Comparison of ENCODE assay signal across 17 cellular contexts in the genomic region with DNA sequence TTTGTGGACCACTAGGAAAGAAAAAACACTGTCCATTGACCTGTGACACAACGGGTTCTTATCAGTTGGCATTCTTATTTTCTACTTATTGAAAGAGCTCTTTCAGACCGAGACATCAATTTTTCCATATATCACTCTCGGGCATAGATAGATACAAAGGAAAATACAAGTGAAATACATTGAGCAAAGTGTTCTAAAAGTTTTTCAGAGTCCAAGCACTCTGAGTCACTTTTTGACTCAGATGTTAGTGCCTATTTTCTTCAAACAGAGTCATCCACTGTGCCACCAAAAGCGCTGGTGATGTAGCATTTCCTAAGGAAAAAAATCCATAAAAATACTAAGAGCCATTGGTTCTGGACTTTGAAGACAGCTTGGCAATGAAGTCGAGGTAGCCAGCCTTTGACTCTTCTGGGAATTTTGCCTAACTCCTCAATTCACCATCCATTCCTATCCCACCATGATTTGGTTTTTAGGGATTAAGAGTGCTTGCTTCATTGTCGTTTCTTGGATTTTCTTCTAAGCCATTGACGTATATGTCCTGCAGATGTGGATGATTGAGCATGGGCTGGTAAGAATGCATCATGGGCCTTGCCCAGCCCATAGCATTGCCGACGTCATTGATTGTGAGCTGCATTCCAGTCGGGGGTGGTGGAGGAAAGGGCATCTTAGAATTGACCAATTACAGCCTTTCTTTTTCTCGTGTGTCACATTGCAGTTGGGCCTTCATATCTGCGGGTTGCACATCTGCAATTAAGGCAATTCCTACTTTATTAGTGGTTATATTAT. TPM values are rescaled to one million over a fixed set of nuclear protein-coding genes. Genes with fewer than 3 reads are reported as not detected.
A peak's percentile ranks its signal among the peaks of the same experiment; 100 is the strongest.
DNase-seq lines count a peak whose midpoint lies in the region; FAIRE-seq and TF ChIP-seq lines count a peak whose summit lies in the region.
"Had no signal": no experiment of that assay in that cellular context is flagged by ENCODE, and none has a peak within 500 bp of the region (broad histone marks: within the 10 kb centered on the region; RNA-seq: fewer than 3 reads in every experiment).

No MANE protein-coding gene starts in this region.

- H3K9me3 ChIP-seq in mammary epithelial cell (replicated peaks; ENCODE audit: insufficient read depth, low read length) (no peaks in the 10 kb centered on the region), osteoblast (ENCODE audit: low read depth, low read length) (no peaks in the 10 kb centered on the region)
- H3K9me3 ChIP-seq: tibial nerve had no signal

- intact Hi-C loops in mammary epithelial cell (cut with micrococcal nuclease), result loop anchor here (1.0 kb wide), 1 partner anchor 7 kb away; no protein-coding TSS in a partner anchor

- no peak overlapping the region for H3K4me2 ChIP-seq in mammary epithelial cell (ENCODE audit: insufficient read depth, low read depth, low read length)
- H3K4me2 ChIP-seq in osteoblast (ENCODE audit: insufficient read depth, low read length), result peak overlapping the region; percentile 31

- no peak for TF ChIP-seq CTCF in mammary epithelial cell (conservative IDR thresholded peaks at IDR 0.05 in 1 of 2, IDR thresholded peaks at IDR 0.05 in 1 of 2; ENCODE audit: extremely low read depth in 1 of 2, insufficient read depth in 1 of 2, low read depth in 1 of 2, low read length in 2 of 2)
- TF ChIP-seq CTCF in osteoblast (IDR thresholded peaks at IDR 0.05; ENCODE audit: extremely low read depth, low read depth, low read length), result no peak

- BruUV-seq in mammary epithelial cell (replicated peaks; lab: Mats Ljungman, UMichigan), result no TSS peak

- no peaks in the 10 kb centered on the region for H4K20me1 ChIP-seq in mammary epithelial cell (ENCODE audit: insufficient read depth, low read length)
- peaks cover 29% of the 10 kb centered on the region for H4K20me1 ChIP-seq in osteoblast (ENCODE audit: insufficient read depth, low read length)

- H3K79me2 ChIP-seq in mammary epithelial cell (ENCODE audit: insufficient read depth, low read length), result peaks cover 99% of the 10 kb centered on the region
- H3K79me2 ChIP-seq in osteoblast (ENCODE audit: insufficient read depth, low read length), result peaks cover 99% of the 10 kb centered on the region

- CTCF ChIA-PET in mammary epithelial cell (lab: Charles Lee; ENCODE audit: low non-redundant PET), result no interaction called here

- H3K27ac ChIP-seq in mammary epithelial cell (ENCODE audit: insufficient read depth, low read depth, low read length) (peak overlapping the region; percentile 25), osteoblast (ENCODE audit: low read depth, low read length) (peak overlapping the region; percentile 91)
- H3K27ac ChIP-seq: cardiac muscle cell, spleen had no signal

- FAIRE-seq in GM12892 (lab: Jason Lieb, UNC), result no peak

- no peak overlapping the region for H3K9ac ChIP-seq in mammary epithelial cell (ENCODE audit: insufficient read depth, low read length)

- TF ChIP-seq POLR2A in GM12892 (IDR thresholded peaks at IDR 0.05; ENCODE audit: low read depth, low read length), result no peak

- WGBS in mammary epithelial cell (ENCODE audit: low coverage, missing lambda C conversion rate), result 93% methylated on average over 12 of the region's 12 CpGs

- H3K4me3 ChIP-seq in mammary epithelial cell (replicated peaks in 1 of 3; ENCODE audit: insufficient read depth in 1 of 3, low read depth in 2 of 3, low read length in 3 of 3), result no peak overlapping the region
- no peak overlapping the region for H3K4me3 ChIP-seq in osteoblast (ENCODE audit: insufficient read depth, low read length)
- H3K4me3 ChIP-seq: cardiac muscle cell, lung, spleen, tibial nerve had no signal

- H3K4me1 ChIP-seq in mammary epithelial cell (ENCODE audit: insufficient read depth, low read length) (peaks cover 30% of the 10 kb centered on the region), osteoblast (ENCODE audit: insufficient read depth, low read length) (peaks cover 46% of the 10 kb centered on the region)

- in situ Hi-C loops in mammary epithelial cell (cut with MboI; ENCODE audit: low sequenced_read_pairs in 2 of 2) (no loop called here), KBM-7 (cut with MboI; ENCODE audit: low pct_unique_long_range_greater_than_20kb, low sequenced_read_pairs) (no loop called here)

- H3K27me3 ChIP-seq in mammary epithelial cell (ENCODE audit: insufficient read depth, low read length), result no peaks in the 10 kb centered on the region
- no peaks in the 10 kb centered on the region for H3K27me3 ChIP-seq in osteoblast (ENCODE audit: insufficient read depth, low read length)
- H3K27me3 ChIP-seq: cardiac muscle cell, spleen, tibial nerve had no signal

- peak; percentile 27 for DNase-seq in Daoy (ENCODE audit: low read depth)
- DNase-seq in M059J (ENCODE audit: low read depth), result peak; percentile 49
- DNase-seq in mammary epithelial cell, result no peak
- peak; percentile 80 for DNase-seq in osteoblast (ENCODE audit: insufficient read length, low spot score, missing footprints)
- no peak for DNase-seq in anterior cingulate cortex (lab: John Stamatoyannopoulos, UW)
- no peak for DNase-seq in KBM-7
- DNase-seq in D341Med (ENCODE audit: low spot score), result no peak
- no peak for DNase-seq in GM12892 (ENCODE audit: insufficient read length)
- DNase-seq: activated CD8-positive, alpha-beta memory T cell treated with anti-CD3 and anti-CD28 coated beads, Interleukin-2, amount 50 U/mL, for 48 hours; Calu3; NCI-H187; NCI-H774; nucleus accumbens; spleen had no signal

- dilution Hi-C loops in mammary epithelial cell (cut with HindIII; ENCODE audit: low sequenced_read_pairs), result no loop called here

- H3K36me3 ChIP-seq in mammary epithelial cell (ENCODE audit: insufficient read depth, low read length) (peaks cover 2% of the 10 kb centered on the region), osteoblast (ENCODE audit: insufficient read depth, low read length) (no peaks in the 10 kb centered on the region)
- H3K36me3 ChIP-seq: cardiac muscle cell, tibial nerve had no signal

- H2AFZ ChIP-seq in mammary epithelial cell (ENCODE audit: low read depth, low read length), result no peak overlapping the region
- no peak overlapping the region for H2AFZ ChIP-seq in osteoblast (ENCODE audit: low read length)

RNA-seq across cellular contexts. Expression of gene GALNT2, which starts 10.6 kb away (rescaled TPM):
- 58.4 and 63.1 TPM in 2 replicates for total RNA-seq in Daoy (2014; rRNA removed; shearing (Covaris generic))
- total RNA-seq in M059J (2014; rRNA removed; shearing (Covaris generic)), result 39.0 and 65.1 TPM in 2 replicates
- 100 to 1,000 TPM; 117 to 125 TPM for total RNA-seq in mammary epithelial cell
- polyA plus RNA-seq in mammary epithelial cell, result 93.3 TPM
- 83.5 TPM for polyA minus RNA-seq in mammary epithelial cell
- total RNA-seq in osteoblast, result 81.9 and 83.2 TPM in 2 replicates
- polyA plus RNA-seq in GM12892 (2012; ENCODE audit: missing spikeins), result 12.8 TPM

Comparison
In these comparisons a context has a peak if more than half of its experiments do, and no peak if none do; other contexts are left out.
1. DNase-seq: peak in Daoy (single experiment), M059J (single experiment) and osteoblast (single experiment); none in mammary epithelial cell (single experiment), anterior cingulate cortex (0 of 58), KBM-7 (single experiment), D341Med (single experiment) and GM12892 (single experiment).